Comparison of ENCODE assay signal across 8 cellular contexts in the genomic region with DNA sequence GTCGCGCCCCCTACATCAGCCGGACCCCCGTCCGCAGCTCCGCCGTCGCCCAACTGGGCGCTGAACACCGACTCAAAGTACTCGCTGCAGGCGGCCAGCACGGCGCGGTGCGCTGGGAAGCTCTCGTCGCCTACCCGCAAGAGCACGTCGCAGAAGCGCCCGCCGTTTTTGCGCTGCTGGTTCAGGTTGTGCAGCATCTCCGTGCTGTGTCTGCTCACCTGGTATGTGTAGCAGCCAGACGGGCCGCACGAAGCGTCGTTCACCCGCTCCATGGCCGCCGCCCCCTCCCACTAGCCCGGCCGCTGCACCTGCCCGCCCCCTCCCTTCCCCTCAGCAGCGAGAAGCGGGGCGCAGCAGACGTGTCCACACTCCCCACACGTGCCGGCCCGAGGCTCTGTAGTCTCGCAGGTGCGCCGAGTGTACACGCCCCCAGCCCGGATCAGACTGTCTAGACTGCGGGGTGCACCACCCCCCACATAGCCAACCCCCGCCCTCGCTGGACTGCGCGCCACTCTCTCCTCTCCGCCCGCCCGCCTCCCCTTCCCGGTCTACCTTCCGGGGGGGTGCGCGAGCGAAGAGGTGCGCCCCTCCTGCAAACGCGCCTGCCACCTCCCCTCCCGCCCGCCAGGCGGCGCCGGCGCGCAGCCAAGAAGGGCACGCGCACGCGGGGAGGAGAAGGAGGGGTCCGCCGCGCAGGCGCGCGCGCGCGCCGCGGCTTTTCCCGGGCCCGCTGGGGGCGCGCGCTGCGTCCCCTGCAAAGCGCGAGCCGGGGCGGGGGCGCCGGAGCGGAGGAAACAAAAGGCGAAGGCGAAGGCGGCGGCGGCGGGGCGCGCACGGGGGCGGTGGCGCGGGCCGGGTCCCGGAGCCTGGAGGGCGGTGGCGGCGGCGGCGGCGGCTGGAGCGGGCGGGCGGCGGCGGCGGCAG. TPM values are rescaled to one million over a fixed set of nuclear protein-coding genes. Genes with fewer than 3 reads are reported as not detected.
DNase-seq lines count a peak whose midpoint lies in the region; TF ChIP-seq lines count a peak whose summit lies in the region.

No MANE protein-coding gene starts in this region.

- intact Hi-C loops in cardiac septum (cut with DNase I) = loop anchor here (2.0 to 10.0 kb wide), 3 partner anchors 55 to 289 kb away; a partner anchor contains a TSS
- intact Hi-C loops in transverse colon (cut with DNase I; ENCODE audit: low total_unique reads) = loop anchor here (2.0 kb wide), 2 partner anchors 53 to 55 kb away; a partner anchor contains a TSS

- peaks cover 6% of the 10 kb centered on the region for H3K79me1 ChIP-seq in H9 (ENCODE audit: insufficient read depth, low read depth, low read length, poor library complexity, severe bottlenecking)

- H3K9me2 ChIP-seq in SU-DHL-6 (replicated peaks; ENCODE audit: insufficient read depth, low read length) = no peaks in the 10 kb centered on the region

- no peaks in the 10 kb centered on the region for H3K27me3 ChIP-seq in H9 (ENCODE audit: insufficient read depth, low read length)
- H3K27me3 ChIP-seq in SU-DHL-6 (ENCODE audit: low read length) = no peaks in the 10 kb centered on the region
- H3K27me3 ChIP-seq in transverse colon = no peaks in the 10 kb centered on the region

- no peak overlapping the region for H2BK12ac ChIP-seq in H9 (ENCODE audit: insufficient read length, low read depth, low read length)

- peak overlapping the region; percentile 90 for H3K4me3 Mint-ChIP-seq in H9

- H2BK20ac ChIP-seq in H9 (ENCODE audit: low read depth, low read length, poor library complexity, severe bottlenecking) = no peak overlapping the region

- peaks cover 7% of the 10 kb centered on the region; the same call in 1 of the 2 replicates for H3K4me1 ChIP-seq in H9 (ENCODE audit: insufficient read depth, low read length)
- H3K4me1 ChIP-seq in transverse colon = peaks cover 30 to 53% (median 42%) of the 10 kb centered on the region in 4 donors

- no peaks in the 10 kb centered on the region for H3K27me3 Mint-ChIP-seq in H9 (ENCODE audit: low read depth)

- in situ Hi-C loops in transverse colon (cut with MboI; ENCODE audit: low pct_ligation_motif_present in 1 of 4, low pct_unique_long_range_greater_than_20kb in 1 of 4, low sequenced_read_pairs in 3 of 4) = loop anchor here in 1 of 4 donors (25.0 kb wide), 1 partner anchor 92 kb away; no protein-coding TSS in a partner anchor

- H4K20me1 ChIP-seq in H9 (ENCODE audit: control insufficient read depth, insufficient read depth, insufficient read length) (no peaks in the 10 kb centered on the region), SU-DHL-6 (ENCODE audit: low read depth, low read length) (no peaks in the 10 kb centered on the region)

- peaks cover 51 to 56% of the 10 kb centered on the region in 2 experiments for H3K4me1 Mint-ChIP-seq in H9

- H3K27ac Mint-ChIP-seq in H9 = peak overlapping the region in 2 of 3 experiments; percentile 84 to 90; a peak in 3 of 7 replicates

- no peak overlapping the region for H2AK5ac ChIP-seq in H9 (ENCODE audit: insufficient read length, low read length)

- H3K79me2 ChIP-seq in H9 (ENCODE audit: insufficient read depth, low read length) (peaks cover 12% of the 10 kb centered on the region; the same call in 1 of the 2 replicates), SU-DHL-6 (ENCODE audit: insufficient read depth, low read length) (peaks cover 37% of the 10 kb centered on the region)

- H4K8ac ChIP-seq in H9 (replicated peaks; ENCODE audit: insufficient read length, low read depth, low read length) = no peak overlapping the region

- no peak overlapping the region for H3T11ph ChIP-seq in H9 (ENCODE audit: low read length)

- whole genome bisulfite sequencing in H9 (ENCODE audit: extremely low coverage, insufficient read length, low lambda C conversion rate) = no CpG with 5 or more reads among the region's 126 CpGs
- WGBS in transverse colon (ENCODE audit: low coverage in 1 of 2), 2 donors = 3% methylated on average over 53 of the region's 126 CpGs; no CpG with 5 or more reads in 1 of the 2 donors

- H4K91ac ChIP-seq in H9 (ENCODE audit: insufficient read length, low read depth, low read length) = no peak overlapping the region

- H3F3A ChIP-seq in SU-DHL-6 (ENCODE audit: insufficient read depth) = peaks cover 32% of the 10 kb centered on the region

- TF ChIP-seq CTCF in H9 (conservative IDR thresholded peaks at IDR 0.05) (peak; percentile 79), NB4 (IDR thresholded peaks at IDR 0.05; ENCODE audit: low read depth, low read length) (peak; percentile 58), SU-DHL-6 (IDR thresholded peaks at IDR 0.05; ENCODE audit: insufficient read depth, low read length, poor library complexity, severe bottlenecking) (peak; percentile 86), transverse colon (IDR thresholded peaks at IDR 0.05) (peak; percentile 81 to 97 (median 87))

- no peak overlapping the region for H2BK5ac ChIP-seq in H9 (ENCODE audit: insufficient read length, low read length)

- no peak for TF ChIP-seq EP300 in transverse colon (IDR thresholded peaks at IDR 0.05; ENCODE audit: low read depth)

- no peaks in the 10 kb centered on the region for H3K36me3 ChIP-seq in SU-DHL-6 (ENCODE audit: low read length)
- no peaks in the 10 kb centered on the region for H3K36me3 ChIP-seq in transverse colon

- peak overlapping the region; percentile 82 for H3K9ac ChIP-seq in H9 (ENCODE audit: extremely low read depth, insufficient read length, low read length)
- peak overlapping the region; percentile 94 for H3K9ac ChIP-seq in SU-DHL-6 (ENCODE audit: low read length)

- H3K9me3 ChIP-seq in H9 (ENCODE audit: control insufficient read depth, low read depth, low read length) = no peaks in the 10 kb centered on the region
- no peaks in the 10 kb centered on the region for H3K9me3 ChIP-seq in SU-DHL-6 (ENCODE audit: insufficient read depth, low read length)
- H3K9me3 ChIP-seq in transverse colon = no peaks in the 10 kb centered on the region

- H3K23ac ChIP-seq in H9 (ENCODE audit: insufficient read length, low read depth, low read length) = no peak overlapping the region

- H3K23me2 ChIP-seq in H9 (ENCODE audit: insufficient read length, low read depth, low read length, poor library complexity, severe bottlenecking) = peaks cover 33% of the 10 kb centered on the region

- DNase-seq in Daoy (ENCODE audit: low read depth) = peak; percentile 90
- peak; percentile 86 for DNase-seq in H9
- DNase-seq in NB4 (ENCODE audit: low read depth) = peak; percentile 92
- peak; percentile 80 for DNase-seq in activated naive CD8-positive, alpha-beta T cell treated with anti-CD3 and anti-CD28 coated beads, Interleukin-2, amount 50 U/mL, for 16 hours (ENCODE audit: low read depth, low spot score)
- DNase-seq in cardiac septum (ENCODE audit: low spot score) = peak; percentile 90
- peak; percentile 82 for DNase-seq in pons (ENCODE audit: low spot score)
- peak; percentile 88 for DNase-seq in transverse colon

- H2BK120ac ChIP-seq in H9 (ENCODE audit: low read depth, low read length, poor library complexity, severe bottlenecking) = no peak overlapping the region

- H3K14ac ChIP-seq in H9 (ENCODE audit: insufficient read depth, low read length) = peak overlapping the region; percentile 86

- peak; percentile 27 for TF ChIP-seq POLR2A in NB4 (IDR thresholded peaks at IDR 0.05; ENCODE audit: extremely low read depth, insufficient read length)
- TF ChIP-seq POLR2A in transverse colon (IDR thresholded peaks at IDR 0.05) = no peak

- no peak overlapping the region for H2AFZ ChIP-seq in H9 (ENCODE audit: low read length)
- H2AFZ ChIP-seq in SU-DHL-6 (ENCODE audit: low read depth, low read length, severe bottlenecking) = no peak overlapping the region

- peak overlapping the region; percentile 88 for H3K4me3 ChIP-seq in NB4 (ENCODE audit: low read depth, low read length)
- H3K4me3 ChIP-seq in SU-DHL-6 (ENCODE audit: insufficient read depth, low read length, poor library complexity, severe bottlenecking) = peak overlapping the region; percentile 59
- peak overlapping the region; percentile 44 to 91 (median 65) for H3K4me3 ChIP-seq in transverse colon

- H3K4ac ChIP-seq in H9 (ENCODE audit: low read depth, low read length) = no peak overlapping the region; the same call in 1 of the 2 replicates

- no peak overlapping the region for H4K5ac ChIP-seq in H9 (ENCODE audit: insufficient read length, low read depth, low read length)

- no peak overlapping the region for H3K56ac ChIP-seq in H9 (ENCODE audit: insufficient read length, low read depth, low read length)

- peak overlapping the region; percentile 88 for H3K18ac ChIP-seq in H9 (ENCODE audit: insufficient read length, low read depth, low read length)

- H3K36me3 Mint-ChIP-seq in H9 (ENCODE audit: insufficient read depth in 1 of 3, low read depth in 3 of 3) = peaks cover 13 to 48% (median 31%) of the 10 kb centered on the region in 3 experiments

- H2BK15ac ChIP-seq in H9 (ENCODE audit: low read depth, low read length) = no peak overlapping the region; the same call in 1 of the 2 replicates

- H3K4me2 ChIP-seq in H9 (ENCODE audit: insufficient read depth, insufficient read length, low read length) (peak overlapping the region; percentile 74), SU-DHL-6 (ENCODE audit: low read depth, low read length, poor library complexity, severe bottlenecking) (peak overlapping the region; percentile 66)

- H3K27ac ChIP-seq in H9 (ENCODE audit: insufficient read length, low read depth, low read length) (no peak overlapping the region), SU-DHL-6 (ENCODE audit: low read depth, low read length) (peak overlapping the region; percentile 85), transverse colon (peak overlapping the region; percentile 87 to 95 (median 91))

- H3K9me3 Mint-ChIP-seq in H9 = no peaks in the 10 kb centered on the region

RNA-seq across cellular contexts. Expression of a gene that starts 0.6 kb away (rescaled TPM):
- 18.8 and 19.5 TPM in 2 replicates for total RNA-seq in Daoy (2014; rRNA removed; shearing (Covaris generic))
- total RNA-seq in H9 (2021) (118 and 120 TPM in 2 replicates), cardiac septum (11.9 TPM), transverse colon (10 to 100 TPM in 2 of 4 donors, 1 to 10 TPM in 2; 3.6 to 12.2 (median 8.7) TPM)

RNA-seq across cellular contexts. Expression of a gene that starts 53.3 kb away (rescaled TPM):
- total RNA-seq in Daoy (2014; rRNA removed; shearing (Covaris generic)) = 0.09 and 0.69 TPM in 2 replicates
- total RNA-seq in H9 (2021) (0.87 and 0.92 TPM in 2 replicates), cardiac septum (10.5 TPM), transverse colon (10 to 100 TPM; 11.6 to 46.7 (median 35.2) TPM)

RNA-seq across cellular contexts. Expression of a gene that starts 53.8 kb away (rescaled TPM):
- total RNA-seq in Daoy (2014; rRNA removed; shearing (Covaris generic)) = 134 and 146 TPM in 2 replicates
- total RNA-seq in H9 (2021) (89.1 and 89.5 TPM in 2 replicates), cardiac septum (48.3 TPM), transverse colon (10 to 100 TPM in 3 of 4 donors, 1 to 10 TPM in 1; 4.6 to 39.2 (median 26.3) TPM)
